ENCODE assay signal across 1 cellular context in the genomic region with DNA sequence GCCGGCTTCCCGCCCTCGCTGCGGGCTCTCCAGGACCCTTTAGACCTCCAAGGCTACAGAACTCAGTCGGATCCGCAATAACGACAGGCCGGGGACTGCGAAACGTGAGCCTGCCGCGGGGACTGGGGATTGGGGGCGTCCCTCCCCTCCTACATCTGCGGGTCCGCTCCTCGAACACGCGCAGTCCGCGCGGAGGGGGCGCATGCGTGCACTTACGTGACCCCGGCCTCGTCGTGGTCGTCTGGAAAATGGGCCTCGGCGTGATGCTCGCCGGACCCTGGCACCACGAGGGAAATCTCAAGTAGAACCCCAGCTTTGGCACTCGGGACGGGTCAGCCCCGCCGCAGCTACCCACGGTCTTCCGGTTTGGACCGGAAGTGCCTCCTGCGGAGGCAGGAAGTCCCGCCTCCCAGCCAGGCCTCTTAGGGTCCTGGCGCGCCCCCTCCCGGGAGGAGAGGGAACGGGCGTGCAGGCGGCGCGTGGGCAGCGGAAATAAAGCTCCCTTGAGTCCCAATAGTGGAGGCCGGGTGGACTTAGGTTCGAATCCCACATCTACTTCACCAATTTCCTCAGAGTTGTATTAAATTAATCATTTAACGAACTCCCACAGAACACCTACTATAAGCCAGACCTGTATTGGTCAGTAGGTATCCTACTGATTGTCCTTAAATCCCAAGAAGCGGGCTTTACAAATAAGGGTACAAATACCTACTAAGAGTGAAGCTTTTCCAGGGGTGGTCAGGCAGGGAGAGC.
TF ChIP-seq lines count a peak whose summit lies in the region.

A gene with protein sequence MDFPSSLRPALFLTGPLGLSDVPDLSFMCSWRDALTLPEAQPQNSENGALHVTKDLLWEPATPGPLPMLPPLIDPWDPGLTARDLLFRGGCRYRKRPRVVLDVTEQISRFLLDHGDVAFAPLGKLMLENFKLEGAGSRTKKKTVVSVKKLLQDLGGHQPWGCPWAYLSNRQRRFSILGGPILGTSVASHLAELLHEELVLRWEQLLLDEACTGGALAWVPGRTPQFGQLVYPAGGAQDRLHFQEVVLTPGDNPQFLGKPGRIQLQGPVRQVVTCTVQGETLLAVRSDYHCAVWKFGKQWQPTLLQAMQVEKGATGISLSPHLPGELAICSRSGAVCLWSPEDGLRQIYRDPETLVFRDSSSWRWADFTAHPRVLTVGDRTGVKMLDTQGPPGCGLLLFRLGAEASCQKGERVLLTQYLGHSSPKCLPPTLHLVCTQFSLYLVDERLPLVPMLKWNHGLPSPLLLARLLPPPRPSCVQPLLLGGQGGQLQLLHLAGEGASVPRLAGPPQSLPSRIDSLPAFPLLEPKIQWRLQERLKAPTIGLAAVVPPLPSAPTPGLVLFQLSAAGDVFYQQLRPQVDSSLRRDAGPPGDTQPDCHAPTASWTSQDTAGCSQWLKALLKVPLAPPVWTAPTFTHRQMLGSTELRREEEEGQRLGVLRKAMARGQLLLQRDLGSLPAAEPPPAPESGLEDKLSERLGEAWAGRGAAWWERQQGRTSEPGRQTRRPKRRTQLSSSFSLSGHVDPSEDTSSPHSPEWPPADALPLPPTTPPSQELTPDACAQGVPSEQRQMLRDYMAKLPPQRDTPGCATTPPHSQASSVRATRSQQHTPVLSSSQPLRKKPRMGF (minus strand): TSS at position 373 of the 753 bp plus-strand sequence. CDS start 2,069 bp downstream, outside the sequence.

TF ChIP-seq in HepG2, 621 proteins besides CTCF, POLR2A, EP300 and RAD21 (continued from another document and continues in another):
- TF ChIP-seq, protein P1, sequence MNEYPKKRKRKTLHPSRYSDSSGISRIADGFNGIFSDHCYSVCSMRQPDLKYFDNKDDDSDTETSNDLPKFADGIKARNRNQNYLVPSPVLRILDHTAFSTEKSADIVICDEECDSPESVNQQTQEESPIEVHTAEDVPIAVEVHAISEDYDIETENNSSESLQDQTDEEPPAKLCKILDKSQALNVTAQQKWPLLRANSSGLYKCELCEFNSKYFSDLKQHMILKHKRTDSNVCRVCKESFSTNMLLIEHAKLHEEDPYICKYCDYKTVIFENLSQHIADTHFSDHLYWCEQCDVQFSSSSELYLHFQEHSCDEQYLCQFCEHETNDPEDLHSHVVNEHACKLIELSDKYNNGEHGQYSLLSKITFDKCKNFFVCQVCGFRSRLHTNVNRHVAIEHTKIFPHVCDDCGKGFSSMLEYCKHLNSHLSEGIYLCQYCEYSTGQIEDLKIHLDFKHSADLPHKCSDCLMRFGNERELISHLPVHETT (CRISPR knock-in tag; conservative IDR thresholded peaks at IDR 0.05), result peak; percentile 78; the same call in 1 of the 2 replicates
- TF ChIP-seq NFKBIZ (CRISPR knock-in tag; IDR thresholded peaks at IDR 0.05) (peak; percentile 60; the same call in 1 of the 2 replicates), NFATC3 (CRISPR knock-in tag; IDR thresholded peaks at IDR 0.05) (no peak), XBP1 (CRISPR knock-in tag; IDR thresholded peaks at IDR 0.05) (no peak), ZNF746 (CRISPR knock-in tag; IDR thresholded peaks at IDR 0.05) (peak; percentile 77; the same call in 1 of the 2 replicates), CENPT (CRISPR knock-in tag; IDR thresholded peaks at IDR 0.05; ENCODE audit: low read depth) (no peak), FOXJ3 (CRISPR knock-in tag; IDR thresholded peaks at IDR 0.05; ENCODE audit: borderline replicate concordance) (peak; percentile 66; the same call in 1 of the 2 replicates), ELF1 (CRISPR knock-in tag; IDR thresholded peaks at IDR 0.05) (peak; percentile 99), ZNF850 (CRISPR knock-in tag; conservative IDR thresholded peaks at IDR 0.05) (no peak), ZNF768 (CRISPR knock-in tag; IDR thresholded peaks at IDR 0.05) (peak; percentile 82), ZNF180 (CRISPR knock-in tag; IDR thresholded peaks at IDR 0.05; ENCODE audit: borderline replicate concordance, low read depth) (no peak), JARID2 (CRISPR knock-in tag; IDR thresholded peaks at IDR 0.05; ENCODE audit: insufficient replicate concordance) (no peak), ZNF230 (CRISPR knock-in tag; IDR thresholded peaks at IDR 0.05) (no peak), HIVEP1 (CRISPR knock-in tag; IDR thresholded peaks at IDR 0.05) (peak; percentile 68), SP2 (CRISPR knock-in tag; IDR thresholded peaks at IDR 0.05) (peak; percentile 98), MYNN (CRISPR knock-in tag; IDR thresholded peaks at IDR 0.05; ENCODE audit: low read depth) (no peak), ZNF737 (CRISPR knock-in tag; IDR thresholded peaks at IDR 0.05; ENCODE audit: borderline replicate concordance) (no peak), RXRA (CRISPR knock-in tag; IDR thresholded peaks at IDR 0.05) (peak; percentile 66), MAFG (CRISPR knock-in tag; IDR thresholded peaks at IDR 0.05) (no peak), ZNF781 (CRISPR knock-in tag; IDR thresholded peaks at IDR 0.05; ENCODE audit: borderline replicate concordance, not compliant biosample characterization) (peak; percentile 65), ZNF3 (CRISPR knock-in tag; IDR thresholded peaks at IDR 0.05) (no peak), ZNF451 (CRISPR knock-in tag; IDR thresholded peaks at IDR 0.05) (peak; percentile 91; the same call in 1 of the 2 replicates), ZBTB38 (CRISPR knock-in tag; IDR thresholded peaks at IDR 0.05) (peak; percentile 88), HOXA9 (CRISPR knock-in tag; IDR thresholded peaks at IDR 0.05; ENCODE audit: borderline replicate concordance) (no peak), ZNF703 (CRISPR knock-in tag; IDR thresholded peaks at IDR 0.05; ENCODE audit: borderline replicate concordance) (no peak), ZNF75D (CRISPR knock-in tag; IDR thresholded peaks at IDR 0.05; ENCODE audit: borderline replicate concordance) (no peak), ZFAT (CRISPR knock-in tag; conservative IDR thresholded peaks at IDR 0.05) (0 out of 2 replicates have a peak, but pooled peaks have one; percentile 59), ZFY (CRISPR knock-in tag; IDR thresholded peaks at IDR 0.05) (peak; percentile 65), FLYWCH1 (CRISPR knock-in tag; IDR thresholded peaks at IDR 0.05) (no peak), MED13 (CRISPR knock-in tag; IDR thresholded peaks at IDR 0.05) (0 out of 2 replicates have a peak, but pooled peaks have one; percentile 86), MEF2D (CRISPR knock-in tag; IDR thresholded peaks at IDR 0.05) (peak; percentile 26; the same call in 1 of the 2 replicates), TRIM24 (CRISPR knock-in tag; IDR thresholded peaks at IDR 0.05) (no peak)
- TF ChIP-seq, protein P2, sequence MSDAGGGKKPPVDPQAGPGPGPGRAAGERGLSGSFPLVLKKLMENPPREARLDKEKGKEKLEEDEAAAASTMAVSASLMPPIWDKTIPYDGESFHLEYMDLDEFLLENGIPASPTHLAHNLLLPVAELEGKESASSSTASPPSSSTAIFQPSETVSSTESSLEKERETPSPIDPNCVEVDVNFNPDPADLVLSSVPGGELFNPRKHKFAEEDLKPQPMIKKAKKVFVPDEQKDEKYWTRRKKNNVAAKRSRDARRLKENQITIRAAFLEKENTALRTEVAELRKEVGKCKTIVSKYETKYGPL (CRISPR knock-in tag; IDR thresholded peaks at IDR 0.05), result no peak
- TF ChIP-seq, protein P3, sequence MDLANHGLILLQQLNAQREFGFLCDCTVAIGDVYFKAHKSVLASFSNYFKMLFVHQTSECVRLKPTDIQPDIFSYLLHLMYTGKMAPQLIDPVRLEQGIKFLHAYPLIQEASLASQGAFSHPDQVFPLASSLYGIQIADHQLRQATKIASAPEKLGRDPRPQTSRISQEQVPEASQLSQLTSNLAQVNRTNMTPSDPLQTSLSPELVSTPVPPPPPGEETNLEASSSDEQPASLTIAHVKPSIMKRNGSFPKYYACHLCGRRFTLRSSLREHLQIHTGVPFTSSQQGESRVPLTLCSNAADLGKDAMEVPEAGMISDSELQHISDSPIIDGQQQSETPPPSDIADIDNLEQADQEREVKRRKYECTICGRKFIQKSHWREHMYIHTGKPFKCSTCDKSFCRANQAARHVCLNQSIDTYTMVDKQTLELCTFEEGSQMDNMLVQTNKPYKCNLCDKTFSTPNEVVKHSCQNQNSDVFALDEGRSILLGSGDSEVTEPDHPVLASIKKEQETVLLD (CRISPR knock-in tag; IDR thresholded peaks at IDR 0.05; ENCODE audit: low read depth), result no peak
- TF ChIP-seq, protein P4, sequence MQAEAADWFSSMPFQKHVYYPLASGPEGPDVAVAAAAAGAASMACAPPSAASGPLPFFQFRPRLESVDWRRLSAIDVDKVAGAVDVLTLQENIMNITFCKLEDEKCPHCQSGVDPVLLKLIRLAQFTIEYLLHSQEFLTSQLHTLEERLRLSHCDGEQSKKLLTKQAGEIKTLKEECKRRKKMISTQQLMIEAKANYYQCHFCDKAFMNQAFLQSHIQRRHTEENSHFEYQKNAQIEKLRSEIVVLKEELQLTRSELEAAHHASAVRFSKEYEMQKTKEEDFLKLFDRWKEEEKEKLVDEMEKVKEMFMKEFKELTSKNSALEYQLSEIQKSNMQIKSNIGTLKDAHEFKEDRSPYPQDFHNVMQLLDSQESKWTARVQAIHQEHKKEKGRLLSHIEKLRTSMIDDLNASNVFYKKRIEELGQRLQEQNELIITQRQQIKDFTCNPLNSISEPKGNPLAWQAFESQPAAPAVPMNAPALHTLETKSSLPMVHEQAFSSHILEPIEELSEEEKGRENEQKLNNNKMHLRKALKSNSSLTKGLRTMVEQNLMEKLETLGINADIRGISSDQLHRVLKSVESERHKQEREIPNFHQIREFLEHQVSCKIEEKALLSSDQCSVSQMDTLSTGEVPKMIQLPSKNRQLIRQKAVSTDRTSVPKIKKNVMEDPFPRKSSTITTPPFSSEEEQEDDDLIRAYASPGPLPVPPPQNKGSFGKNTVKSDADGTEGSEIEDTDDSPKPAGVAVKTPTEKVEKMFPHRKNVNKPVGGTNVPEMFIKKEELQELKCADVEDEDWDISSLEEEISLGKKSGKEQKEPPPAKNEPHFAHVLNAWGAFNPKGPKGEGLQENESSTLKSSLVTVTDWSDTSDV (CRISPR knock-in tag; IDR thresholded peaks at IDR 0.05), result no peak
- TF ChIP-seq, protein P5, sequence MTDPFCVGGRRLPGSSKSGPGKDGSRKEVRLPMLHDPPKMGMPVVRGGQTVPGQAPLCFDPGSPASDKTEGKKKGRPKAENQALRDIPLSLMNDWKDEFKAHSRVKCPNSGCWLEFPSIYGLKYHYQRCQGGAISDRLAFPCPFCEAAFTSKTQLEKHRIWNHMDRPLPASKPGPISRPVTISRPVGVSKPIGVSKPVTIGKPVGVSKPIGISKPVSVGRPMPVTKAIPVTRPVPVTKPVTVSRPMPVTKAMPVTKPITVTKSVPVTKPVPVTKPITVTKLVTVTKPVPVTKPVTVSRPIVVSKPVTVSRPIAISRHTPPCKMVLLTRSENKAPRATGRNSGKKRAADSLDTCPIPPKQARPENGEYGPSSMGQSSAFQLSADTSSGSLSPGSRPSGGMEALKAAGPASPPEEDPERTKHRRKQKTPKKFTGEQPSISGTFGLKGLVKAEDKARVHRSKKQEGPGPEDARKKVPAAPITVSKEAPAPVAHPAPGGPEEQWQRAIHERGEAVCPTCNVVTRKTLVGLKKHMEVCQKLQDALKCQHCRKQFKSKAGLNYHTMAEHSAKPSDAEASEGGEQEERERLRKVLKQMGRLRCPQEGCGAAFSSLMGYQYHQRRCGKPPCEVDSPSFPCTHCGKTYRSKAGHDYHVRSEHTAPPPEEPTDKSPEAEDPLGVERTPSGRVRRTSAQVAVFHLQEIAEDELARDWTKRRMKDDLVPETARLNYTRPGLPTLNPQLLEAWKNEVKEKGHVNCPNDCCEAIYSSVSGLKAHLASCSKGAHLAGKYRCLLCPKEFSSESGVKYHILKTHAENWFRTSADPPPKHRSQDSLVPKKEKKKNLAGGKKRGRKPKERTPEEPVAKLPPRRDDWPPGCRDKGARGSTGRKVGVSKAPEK (CRISPR knock-in tag; IDR thresholded peaks at IDR 0.05; ENCODE audit: borderline replicate concordance), result no peak
- TF ChIP-seq, protein P6, sequence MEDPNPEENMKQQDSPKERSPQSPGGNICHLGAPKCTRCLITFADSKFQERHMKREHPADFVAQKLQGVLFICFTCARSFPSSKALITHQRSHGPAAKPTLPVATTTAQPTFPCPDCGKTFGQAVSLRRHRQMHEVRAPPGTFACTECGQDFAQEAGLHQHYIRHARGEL (CRISPR knock-in tag; IDR thresholded peaks at IDR 0.05), result no peak
- TF ChIP-seq, protein P7, sequence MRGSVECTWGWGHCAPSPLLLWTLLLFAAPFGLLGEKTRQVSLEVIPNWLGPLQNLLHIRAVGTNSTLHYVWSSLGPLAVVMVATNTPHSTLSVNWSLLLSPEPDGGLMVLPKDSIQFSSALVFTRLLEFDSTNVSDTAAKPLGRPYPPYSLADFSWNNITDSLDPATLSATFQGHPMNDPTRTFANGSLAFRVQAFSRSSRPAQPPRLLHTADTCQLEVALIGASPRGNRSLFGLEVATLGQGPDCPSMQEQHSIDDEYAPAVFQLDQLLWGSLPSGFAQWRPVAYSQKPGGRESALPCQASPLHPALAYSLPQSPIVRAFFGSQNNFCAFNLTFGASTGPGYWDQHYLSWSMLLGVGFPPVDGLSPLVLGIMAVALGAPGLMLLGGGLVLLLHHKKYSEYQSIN (CRISPR knock-in tag; IDR thresholded peaks at IDR 0.05; ENCODE audit: borderline replicate concordance), result no peak
- TF ChIP-seq, protein P8, sequence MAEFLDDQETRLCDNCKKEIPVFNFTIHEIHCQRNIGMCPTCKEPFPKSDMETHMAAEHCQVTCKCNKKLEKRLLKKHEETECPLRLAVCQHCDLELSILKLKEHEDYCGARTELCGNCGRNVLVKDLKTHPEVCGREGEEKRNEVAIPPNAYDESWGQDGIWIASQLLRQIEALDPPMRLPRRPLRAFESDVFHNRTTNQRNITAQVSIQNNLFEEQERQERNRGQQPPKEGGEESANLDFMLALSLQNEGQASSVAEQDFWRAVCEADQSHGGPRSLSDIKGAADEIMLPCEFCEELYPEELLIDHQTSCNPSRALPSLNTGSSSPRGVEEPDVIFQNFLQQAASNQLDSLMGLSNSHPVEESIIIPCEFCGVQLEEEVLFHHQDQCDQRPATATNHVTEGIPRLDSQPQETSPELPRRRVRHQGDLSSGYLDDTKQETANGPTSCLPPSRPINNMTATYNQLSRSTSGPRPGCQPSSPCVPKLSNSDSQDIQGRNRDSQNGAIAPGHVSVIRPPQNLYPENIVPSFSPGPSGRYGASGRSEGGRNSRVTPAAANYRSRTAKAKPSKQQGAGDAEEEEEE (CRISPR knock-in tag; IDR thresholded peaks at IDR 0.05; ENCODE audit: borderline replicate concordance), result peak; percentile 97; the same call in 1 of the 2 replicates
- TF ChIP-seq, protein P9, sequence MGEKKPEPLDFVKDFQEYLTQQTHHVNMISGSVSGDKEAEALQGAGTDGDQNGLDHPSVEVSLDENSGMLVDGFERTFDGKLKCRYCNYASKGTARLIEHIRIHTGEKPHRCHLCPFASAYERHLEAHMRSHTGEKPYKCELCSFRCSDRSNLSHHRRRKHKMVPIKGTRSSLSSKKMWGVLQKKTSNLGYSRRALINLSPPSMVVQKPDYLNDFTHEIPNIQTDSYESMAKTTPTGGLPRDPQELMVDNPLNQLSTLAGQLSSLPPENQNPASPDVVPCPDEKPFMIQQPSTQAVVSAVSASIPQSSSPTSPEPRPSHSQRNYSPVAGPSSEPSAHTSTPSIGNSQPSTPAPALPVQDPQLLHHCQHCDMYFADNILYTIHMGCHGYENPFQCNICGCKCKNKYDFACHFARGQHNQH (CRISPR knock-in tag; IDR thresholded peaks at IDR 0.05), result peak; percentile 86
